Comparison of ENCODE assay signal across 8 cellular contexts in the genomic region with DNA sequence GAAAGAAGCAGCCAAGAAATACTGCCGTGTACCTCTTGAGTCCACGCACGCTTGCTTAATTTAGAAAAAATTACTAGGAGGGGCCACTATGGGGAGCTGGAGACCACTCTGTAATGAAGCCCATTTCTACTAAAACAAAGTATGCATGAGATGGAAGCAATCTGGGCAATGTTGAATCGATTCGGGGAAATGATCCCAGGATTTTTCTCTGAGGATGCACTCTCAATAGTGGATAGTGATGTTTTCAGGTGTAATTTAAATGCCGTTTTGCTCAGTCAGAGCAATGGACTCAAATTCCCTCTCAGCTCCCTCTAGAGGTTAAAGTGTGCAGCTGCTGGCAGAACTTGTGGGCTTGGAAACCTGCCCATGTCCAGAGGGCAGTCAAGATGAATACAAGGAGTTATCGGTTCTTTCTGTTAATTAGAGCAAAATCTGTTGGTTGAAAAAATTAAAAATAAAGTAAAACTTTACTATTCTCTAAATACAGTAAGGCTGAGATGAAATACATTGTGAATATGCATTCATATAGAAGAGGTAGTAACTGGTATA.
DNase-seq lines count a peak whose midpoint lies in the region; ATAC-seq and TF ChIP-seq lines count a peak whose summit lies in the region.

No MANE protein-coding gene starts in this region.

- H3K27ac Mint-ChIP-seq in WTC11 = no peak overlapping the region
- no peak overlapping the region for H3K27ac Mint-ChIP-seq in nephron progenitor cell

- H3K4me1 Mint-ChIP-seq in WTC11 (peaks cover 26% of the 10 kb centered on the region), nephron progenitor cell (peaks cover 23% of the 10 kb centered on the region)

- POLR2A ChIA-PET in WTC11 (lab: Charles Lee) = no interaction called here

- DNase-seq in CD1c-positive myeloid dendritic cell (ENCODE audit: extremely low spot score) (peak; percentile 71), NCI-H1105 (lab: John Stamatoyannopoulos, UW) (peak; percentile 25), WTC11 (ENCODE audit: low spot score) (peak; percentile 56), fibroblast of mammary gland (ENCODE audit: low read depth) (peak; percentile 83), nephron progenitor cell (peak; percentile 43), cortex of kidney (lab: John Stamatoyannopoulos, UW) (no peak)

- ATAC-seq in GM18511 (IDR thresholded peaks at IDR 0.05; ENCODE audit: unreplicated experiment) (peak; percentile 96), HG02870 (IDR thresholded peaks at IDR 0.05; ENCODE audit: unreplicated experiment) (peak; percentile 90), WTC11 (peak; percentile 84)

- TF ChIP-seq CTCF in WTC11 (IDR thresholded peaks at IDR 0.05) = peak; percentile 66; the same call in 1 of the 2 replicates
- peak; percentile 95 for TF ChIP-seq CTCF in fibroblast of mammary gland (conservative IDR thresholded peaks at IDR 0.05; ENCODE audit: control insufficient read depth, insufficient read depth, low read depth, low read length)
- peak; percentile 88 for TF ChIP-seq CTCF in nephron progenitor cell (IDR thresholded peaks at IDR 0.05)

- H3K4me3 Mint-ChIP-seq in WTC11 (0 out of 2 replicates have a peak overlapping the region, but pooled peaks have one; percentile 12), nephron progenitor cell (no peak overlapping the region)

- H3K9me3 Mint-ChIP-seq in WTC11 (no peaks in the 10 kb centered on the region), nephron progenitor cell (peaks cover 10% of the 10 kb centered on the region)

- CTCF ChIA-PET in WTC11 (lab: Charles Lee) = interaction anchor here (0.6 to 2.3 kb wide), 65 partner anchors 11 to 1941 kb away, joined by 3 to 33 read pairs (median 5); partner anchors contain the start of genes ME3 and PRSS23

- H3K4me3 ChIP-seq in fibroblast of mammary gland (ENCODE audit: control insufficient read depth, low read depth, low read length) = no peak overlapping the region

- H3K27me3 Mint-ChIP-seq in WTC11 (ENCODE audit: low read depth) = no peaks in the 10 kb centered on the region
- H3K27me3 Mint-ChIP-seq in nephron progenitor cell (ENCODE audit: low read depth, poor library complexity) = peaks cover 4% of the 10 kb centered on the region

- H3K36me3 Mint-ChIP-seq in WTC11 = no peaks in the 10 kb centered on the region
- H3K36me3 Mint-ChIP-seq in nephron progenitor cell (ENCODE audit: low read depth) = no peaks in the 10 kb centered on the region

TF ChIP-seq in WTC11, 78 proteins besides CTCF, POLR2A, EP300 and RAD21:
- TF ChIP-seq ZNF671 (CRISPR knock-in tag; IDR thresholded peaks at IDR 0.05) = no peak
- TF ChIP-seq ATF6 (CRISPR knock-in tag; IDR thresholded peaks at IDR 0.05) = no peak
- TF ChIP-seq STAT6 (CRISPR knock-in tag; conservative IDR thresholded peaks at IDR 0.05; ENCODE audit: low read depth) = no peak
- TF ChIP-seq MXD4 (CRISPR knock-in tag; IDR thresholded peaks at IDR 0.05; ENCODE audit: borderline replicate concordance) = no peak
- no peak for TF ChIP-seq TEAD1 (CRISPR knock-in tag; IDR thresholded peaks at IDR 0.05)
- TF ChIP-seq ZMAT4 (CRISPR knock-in tag; IDR thresholded peaks at IDR 0.05) = no peak
- TF ChIP-seq ZNF317 (CRISPR knock-in tag; IDR thresholded peaks at IDR 0.05; ENCODE audit: borderline replicate concordance, low read depth) = no peak
- no peak for TF ChIP-seq TCF7 (CRISPR knock-in tag; IDR thresholded peaks at IDR 0.05; ENCODE audit: low read depth)
- no peak for TF ChIP-seq ZNF423 (CRISPR knock-in tag; IDR thresholded peaks at IDR 0.05)
- TF ChIP-seq CREM (CRISPR knock-in tag; IDR thresholded peaks at IDR 0.05) = no peak
- no peak for TF ChIP-seq ETV6 (CRISPR knock-in tag; IDR thresholded peaks at IDR 0.05)
- no peak for TF ChIP-seq SMAD3 (CRISPR knock-in tag; IDR thresholded peaks at IDR 0.05; ENCODE audit: borderline replicate concordance)
- TF ChIP-seq RORB (CRISPR knock-in tag; IDR thresholded peaks at IDR 0.05) = no peak
- no peak for TF ChIP-seq NFE2L1 (CRISPR knock-in tag; IDR thresholded peaks at IDR 0.05)
- TF ChIP-seq, protein P1, sequence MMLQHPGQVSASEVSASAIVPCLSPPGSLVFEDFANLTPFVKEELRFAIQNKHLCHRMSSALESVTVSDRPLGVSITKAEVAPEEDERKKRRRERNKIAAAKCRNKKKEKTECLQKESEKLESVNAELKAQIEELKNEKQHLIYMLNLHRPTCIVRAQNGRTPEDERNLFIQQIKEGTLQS (CRISPR knock-in tag; conservative IDR thresholded peaks at IDR 0.05) = no peak
- TF ChIP-seq CREB1 (CRISPR knock-in tag; IDR thresholded peaks at IDR 0.05) = no peak
- TF ChIP-seq, protein P2, sequence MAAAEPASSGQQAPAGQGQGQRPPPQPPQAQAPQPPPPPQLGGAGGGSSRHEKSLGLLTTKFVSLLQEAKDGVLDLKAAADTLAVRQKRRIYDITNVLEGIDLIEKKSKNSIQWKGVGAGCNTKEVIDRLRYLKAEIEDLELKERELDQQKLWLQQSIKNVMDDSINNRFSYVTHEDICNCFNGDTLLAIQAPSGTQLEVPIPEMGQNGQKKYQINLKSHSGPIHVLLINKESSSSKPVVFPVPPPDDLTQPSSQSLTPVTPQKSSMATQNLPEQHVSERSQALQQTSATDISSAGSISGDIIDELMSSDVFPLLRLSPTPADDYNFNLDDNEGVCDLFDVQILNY (CRISPR knock-in tag; IDR thresholded peaks at IDR 0.05) = no peak
- no peak for TF ChIP-seq ZNF232 (CRISPR knock-in tag; IDR thresholded peaks at IDR 0.05)
- no peak for TF ChIP-seq ESRRA (CRISPR knock-in tag; IDR thresholded peaks at IDR 0.05; ENCODE audit: borderline replicate concordance)
